Comparison of ENCODE assay signal across 17 cellular contexts in the genomic region with DNA sequence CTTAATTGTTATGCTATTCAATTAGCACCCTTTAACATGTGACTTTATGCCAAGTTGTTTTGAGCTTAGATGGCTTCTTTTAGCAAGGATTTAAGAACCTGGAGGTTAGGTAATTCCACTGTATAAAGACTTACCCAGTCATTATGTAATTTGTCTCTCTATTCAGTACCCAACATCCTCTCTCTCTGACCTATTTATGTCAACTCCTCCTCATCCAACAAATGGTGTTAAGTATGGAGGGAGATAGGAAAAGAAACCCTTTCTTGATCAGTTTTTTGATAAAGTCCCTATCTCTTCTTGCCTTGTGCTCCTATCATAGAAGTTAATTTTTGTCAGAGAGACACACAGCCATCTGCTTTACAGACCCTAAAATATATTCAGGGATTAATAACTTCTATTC.
A peak's percentile ranks its signal among the peaks of the same experiment; 100 is the strongest.
DNase-seq lines count a peak whose midpoint lies in the region; ATAC-seq and TF ChIP-seq lines count a peak whose summit lies in the region.
"Had no signal": no experiment of that assay in that cellular context is flagged by ENCODE, and none has a peak within 500 bp of the region (broad histone marks: within the 10 kb centered on the region; RNA-seq: fewer than 3 reads in every experiment).

No MANE protein-coding gene starts in this region.

- H3K27me3 Mint-ChIP-seq in brain (peaks cover 6% of the 10 kb centered on the region), mesothelial cell of epicardium (ENCODE audit: low read depth) (no peaks in the 10 kb centered on the region)
- H3K27me3 Mint-ChIP-seq in activated CD4-positive, alpha-beta T cell treated with anti-CD3 and anti-CD28 coated beads, Interleukin-2, amount 10 ng/mL, durations not matched to agents 7 days and 5 days, result no peaks in the 10 kb centered on the region
- H3K27me3 Mint-ChIP-seq: CD4-positive, CD25-positive, alpha-beta regulatory T cell had no signal

- H3K27ac Mint-ChIP-seq in brain (peak overlapping the region in 4 of 5 experiments; percentile 30 to 89 (median 48)), mesothelial cell of epicardium (peak overlapping the region; percentile 66)
- H3K27ac Mint-ChIP-seq in activated CD4-positive, alpha-beta T cell treated with anti-CD3 and anti-CD28 coated beads, Interleukin-2, amount 10 ng/mL, durations not matched to agents 7 days and 5 days, result no peak overlapping the region
- H3K27ac Mint-ChIP-seq: CD8-positive, alpha-beta T cell; HFFc6 had no signal

- ATAC-seq in HG03354 (IDR thresholded peaks at IDR 0.05; ENCODE audit: poor library complexity, severe bottlenecking, unreplicated experiment) (no peak), right lobe of liver (no peak)
- ATAC-seq: CD8-positive, alpha-beta T cell had no signal

- H4K20me1 ChIP-seq in OCI-LY7 (ENCODE audit: insufficient read depth, low read length), result no peaks in the 10 kb centered on the region

- H3K9me2 ChIP-seq in OCI-LY7 (ENCODE audit: insufficient read depth, low read length), result no peaks in the 10 kb centered on the region

- no peak for TF ChIP-seq POLR2A in right lobe of liver (IDR thresholded peaks at IDR 0.05)

- POLR2A ChIA-PET in activated CD4-positive, alpha-beta T cell treated with anti-CD3 and anti-CD28 coated beads, Interleukin-2, amount 10 ng/mL, durations not matched to agents 7 days and 5 days (lab: Charles Lee), result no interaction called here
- POLR2A ChIA-PET in OCI-LY7 (lab: Charles Lee), result no interaction called here

- H3K27ac ChIP-seq in right lobe of liver (no peak overlapping the region), OCI-LY7 (ENCODE audit: low read depth, low read length, poor library complexity, severe bottlenecking) (no peak overlapping the region)

- H3K4me3 ChIP-seq in right lobe of liver, result no peak overlapping the region
- no peak overlapping the region for H3K4me3 ChIP-seq in OCI-LY7 (ENCODE audit: low read depth, low read length, poor library complexity, severe bottlenecking)
- H3K4me3 ChIP-seq: HAP-1 had no signal

- H3K9me3 ChIP-seq in right lobe of liver (no peaks in the 10 kb centered on the region), OCI-LY7 (ENCODE audit: low read length) (no peaks in the 10 kb centered on the region)
- H3K9me3 ChIP-seq: HAP-1 had no signal

- TF ChIP-seq CTCF in brain (conservative IDR thresholded peaks at IDR 0.05) (no peak), mesothelial cell of epicardium (IDR thresholded peaks at IDR 0.05; ENCODE audit: unreplicated experiment) (no peak), right lobe of liver (IDR thresholded peaks at IDR 0.05) (no peak), OCI-LY7 (conservative IDR thresholded peaks at IDR 0.05; ENCODE audit: low read length) (no peak)

- no peaks in the 10 kb centered on the region for H3K79me2 ChIP-seq in OCI-LY7 (ENCODE audit: insufficient read depth, low read depth, low read length)

- H3K4me1 ChIP-seq in right lobe of liver (no peaks in the 10 kb centered on the region), OCI-LY7 (ENCODE audit: insufficient read depth, low read length, poor library complexity, severe bottlenecking) (no peaks in the 10 kb centered on the region)

- peaks cover 64% of the 10 kb centered on the region for H3K4me1 Mint-ChIP-seq in brain
- peaks cover 50% of the 10 kb centered on the region for H3K4me1 Mint-ChIP-seq in mesothelial cell of epicardium
- H3K4me1 Mint-ChIP-seq in activated CD4-positive, alpha-beta T cell treated with anti-CD3 and anti-CD28 coated beads, Interleukin-2, amount 10 ng/mL, durations not matched to agents 7 days and 5 days, result no peaks in the 10 kb centered on the region

- CTCF ChIA-PET in activated CD4-positive, alpha-beta T cell treated with anti-CD3 and anti-CD28 coated beads, Interleukin-2, amount 10 ng/mL, durations not matched to agents 7 days and 5 days (lab: Charles Lee), result no interaction called here
- CTCF ChIA-PET in OCI-LY7 (lab: Charles Lee; ENCODE audit: unreplicated experiment), result no interaction called here

- H3K9me3 Mint-ChIP-seq in brain (peaks cover 0 to under 1% (median 0%) of the 10 kb centered on the region in 5 experiments), mesothelial cell of epicardium (peaks cover under 1% of the 10 kb centered on the region)
- H3K9me3 Mint-ChIP-seq in activated CD4-positive, alpha-beta T cell treated with anti-CD3 and anti-CD28 coated beads, Interleukin-2, amount 10 ng/mL, durations not matched to agents 7 days and 5 days, result no peaks in the 10 kb centered on the region

- peak; percentile 36 for DNase-seq in NCI-H2227 treated with DMSO at 0.1 percent for 48 hours (lab: John Stamatoyannopoulos, UW)
- no peak for DNase-seq in mesothelial cell of epicardium (ENCODE audit: low spot score in 2 of 2, unreplicated experiment in 2 of 2)
- peak; percentile 45 for DNase-seq in superior temporal gyrus (ENCODE audit: extremely low spot score)
- DNase-seq in activated CD4-positive, alpha-beta T cell treated with anti-CD3 and anti-CD28 coated beads, Interleukin-2, amount 10 ng/mL, durations not matched to agents 7 days and 5 days, result no peak
- DNase-seq in right lobe of liver, result no peak
- DNase-seq in OCI-LY7 (ENCODE audit: low spot score), result no peak
- DNase-seq: C1 segment of cervical spinal cord; CD4-positive, CD25-positive, alpha-beta regulatory T cell; CD8-positive, alpha-beta T cell; DMS53; DMS79 treated with DMSO at 0.1 percent for 48 hours; GF-D8; GOT3; HFFc6 had no signal

- H3K27me3 ChIP-seq in right lobe of liver, result no peaks in the 10 kb centered on the region

- peaks cover 13% of the 10 kb centered on the region for H3K36me3 Mint-ChIP-seq in brain
- no peaks in the 10 kb centered on the region for H3K36me3 Mint-ChIP-seq in mesothelial cell of epicardium
- H3K36me3 Mint-ChIP-seq in activated CD4-positive, alpha-beta T cell treated with anti-CD3 and anti-CD28 coated beads, Interleukin-2, amount 10 ng/mL, durations not matched to agents 7 days and 5 days (ENCODE audit: low read depth), result no peaks in the 10 kb centered on the region
- H3K36me3 Mint-ChIP-seq: CD4-positive, CD25-positive, alpha-beta regulatory T cell had no signal

- H3K4me3 Mint-ChIP-seq in brain (peak overlapping the region in 1 of 5 experiments; percentile 22), mesothelial cell of epicardium (no peak overlapping the region)
- H3K4me3 Mint-ChIP-seq in activated CD4-positive, alpha-beta T cell treated with anti-CD3 and anti-CD28 coated beads, Interleukin-2, amount 10 ng/mL, durations not matched to agents 7 days and 5 days, result no peak overlapping the region
- H3K4me3 Mint-ChIP-seq: CD4-positive, CD25-positive, alpha-beta regulatory T cell; CD8-positive, alpha-beta T cell; HFFc6 had no signal

- no peak overlapping the region for H3K4me2 ChIP-seq in OCI-LY7 (ENCODE audit: low read length)

- no TSS peak for BruUV-seq in OCI-LY7 (replicated peaks; lab: Mats Ljungman, UMichigan)

- intact Hi-C loops in right lobe of liver (cut with DNase I), result no loop called here
- intact Hi-C loops in OCI-LY7 (cut with micrococcal nuclease; ENCODE audit: unreplicated experiment), result no loop called here

- H3K36me3 ChIP-seq in right lobe of liver, result no peaks in the 10 kb centered on the region
- no peaks in the 10 kb centered on the region for H3K36me3 ChIP-seq in OCI-LY7 (ENCODE audit: insufficient read depth, low read length)
- H3K36me3 ChIP-seq: HAP-1 had no signal

- H2AFZ ChIP-seq in OCI-LY7 (ENCODE audit: low read length), result no peak overlapping the region

Comparison
In these comparisons a context has a peak if more than half of its experiments do, and no peak if none do; other contexts are left out.
1. DNase-seq: peak in NCI-H2227 treated with DMSO at 0.1 percent for 48 hours (single experiment) and superior temporal gyrus (single experiment); none in mesothelial cell of epicardium (0 of 2), activated CD4-positive, alpha-beta T cell treated with anti-CD3 and anti-CD28 coated beads, Interleukin-2, amount 10 ng/mL, durations not matched to agents 7 days and 5 days (single experiment), right lobe of liver (0 of 3) and OCI-LY7 (single experiment).